Comparison of ENCODE assay signal across 36 cellular contexts in genomic region chr16:3534126-3534525, GRCh38. TPM values are rescaled to one million over a fixed set of nuclear protein-coding genes. Genes with fewer than 3 reads are reported as not detected.
DNase-seq lines count a peak whose midpoint lies in the region; ATAC-seq and TF ChIP-seq lines count a peak whose summit lies in the region.
"Had no signal": no experiment of that assay in that cellular context is flagged by ENCODE, and none has a peak within 500 bp of the region (broad histone marks: within the 10 kb centered on the region; RNA-seq: fewer than 3 reads in every experiment).

No MANE protein-coding gene starts in this region.

- H3K27me3 Mint-ChIP-seq in activated naive CD4-positive, alpha-beta T cell treated with anti-CD3 and anti-CD28 coated beads, Interleukin-2, amount 50 U/mL, for 24 hours: no peaks in the 10 kb centered on the region
- H3K27me3 Mint-ChIP-seq in T-helper 17 cell (no peaks in the 10 kb centered on the region), immature natural killer cell (ENCODE audit: low read depth in 3 of 3) (peaks cover 0 to 1% (median 0%) of the 10 kb centered on the region in 3 donors), progenitor cell of endocrine pancreas (no peaks in the 10 kb centered on the region)
- H3K27me3 Mint-ChIP-seq: activated CD4-positive, alpha-beta T cell treated with anti-CD3 and anti-CD28 coated beads, Interleukin-2, amount 10 ng/mL, durations not matched to agents 24 days and 14 days; stimulated activated naive B cell treated with anti-CD40 and anti-IgM and Interleukin-4, amounts not matched to agents 10 μg/mL and 1 μg/mL and 100 μg/mL, for 72 hours had no signal

- intact Hi-C loops in lower lobe of right lung (cut with DNase I): no loop called here

- ATAC-seq in T-helper 17 cell: no peak
- ATAC-seq in HG02610 (IDR thresholded peaks at IDR 0.05; ENCODE audit: unreplicated experiment): no peak
- ATAC-seq in lower lobe of right lung: no peak
- ATAC-seq: psoas muscle; stimulated activated naive B cell treated with anti-CD40 and anti-IgM and Interleukin-4, amounts not matched to agents 10 μg/mL and 1 μg/mL and 100 μg/mL, for 72 hours had no signal

- no peak for TF ChIP-seq CTCF in progenitor cell of endocrine pancreas (IDR thresholded peaks at IDR 0.05; ENCODE audit: unreplicated experiment)
- no peak for TF ChIP-seq CTCF in lower lobe of right lung (IDR thresholded peaks at IDR 0.05)

- DNase-seq in activated naive CD4-positive, alpha-beta T cell (lab: John Stamatoyannopoulos, UW): no peak
- no peak for DNase-seq in T-helper 17 cell
- no peak for DNase-seq in immature natural killer cell
- DNase-seq in progenitor cell of endocrine pancreas (ENCODE audit: low spot score, unreplicated experiment): no peak
- no peak for DNase-seq in NCI-H345 treated with DMSO at 0.1 percent for 48 hours (lab: John Stamatoyannopoulos, UW; ENCODE audit: unreplicated experiment)
- DNase-seq in lower lobe of right lung: no peak
- DNase-seq: activated CD4-positive, alpha-beta T cell treated with anti-CD3 and anti-CD28 coated beads, Interleukin-2, amount 10 ng/mL, durations not matched to agents 24 days and 14 days; activated effector memory CD4-positive, alpha-beta T cell treated with Interleukin-2 at 50 U/mL for 16 hours; amygdala; Calu3; colonic mucosa; DMS79 treated with DMSO at 0.1 percent for 48 hours; effector CD8-positive, alpha-beta T cell; GF-D8; head of caudate nucleus; Karpas-422; kidney; NCI-H1436 treated with DMSO at 0.1 percent for 48 hours; NCI-H2107; NCI-H446 treated with DMSO at 0.1 percent for 48 hours; psoas muscle; sigmoid colon; stimulated activated CD4-positive, alpha-beta T cell treated with anti-CD3 and anti-CD28 coated beads, Interleukin-4, amount 100 ng/mL, for 24 hours; stimulated activated naive B cell treated with anti-CD40 and anti-IgM and Interleukin-4, amounts not matched to agents 10 μg/mL and 1 μg/mL and 100 μg/mL, for 72 hours had no signal

- H3K27me3 ChIP-seq in lower lobe of right lung (ENCODE audit: low read depth): no peaks in the 10 kb centered on the region
- H3K27me3 ChIP-seq: BLaER1, breast epithelium, colonic mucosa, sigmoid colon, SJSA1 had no signal

- no peak overlapping the region for H3K27ac ChIP-seq in lower lobe of right lung
- H3K27ac ChIP-seq: BLaER1, breast epithelium, colonic mucosa, psoas muscle, sigmoid colon, SJSA1 had no signal

- H3K9me3 ChIP-seq in T-helper 17 cell (ENCODE audit: control insufficient read depth, low read length, poor library complexity, severe bottlenecking) (no peaks in the 10 kb centered on the region), lower lobe of right lung (no peaks in the 10 kb centered on the region)
- H3K9me3 ChIP-seq: BLaER1, breast epithelium, colonic mucosa, psoas muscle, sigmoid colon, SJSA1 had no signal

- H3K4me3 ChIP-seq in lower lobe of right lung: no peak overlapping the region
- H3K4me3 ChIP-seq: BLaER1, breast epithelium, colonic mucosa, psoas muscle, sigmoid colon, SJSA1 had no signal

- H3K36me3 Mint-ChIP-seq in activated naive CD4-positive, alpha-beta T cell treated with anti-CD3 and anti-CD28 coated beads, Interleukin-2, amount 50 U/mL, for 24 hours: peaks cover 9% of the 10 kb centered on the region
- H3K36me3 Mint-ChIP-seq in T-helper 17 cell (ENCODE audit: low read depth) (no peaks in the 10 kb centered on the region), immature natural killer cell (no peaks in the 10 kb centered on the region), progenitor cell of endocrine pancreas (ENCODE audit: insufficient read depth) (peaks cover 36% of the 10 kb centered on the region)

- peak overlapping the region; percentile 62 for H3K27ac Mint-ChIP-seq in activated naive CD4-positive, alpha-beta T cell treated with anti-CD3 and anti-CD28 coated beads, Interleukin-2, amount 50 U/mL, for 24 hours
- peak overlapping the region; percentile 86 for H3K27ac Mint-ChIP-seq in T-helper 17 cell
- peak overlapping the region in 5 of 6 donors; percentile 36 to 80 (median 68) for H3K27ac Mint-ChIP-seq in immature natural killer cell
- H3K27ac Mint-ChIP-seq in progenitor cell of endocrine pancreas: peak overlapping the region; percentile 38
- H3K27ac Mint-ChIP-seq: activated CD4-positive, alpha-beta T cell treated with anti-CD3 and anti-CD28 coated beads, Interleukin-2, amount 10 ng/mL, durations not matched to agents 24 days and 14 days had no signal

- no peaks in the 10 kb centered on the region for H3K9me3 Mint-ChIP-seq in activated naive CD4-positive, alpha-beta T cell treated with anti-CD3 and anti-CD28 coated beads, Interleukin-2, amount 50 U/mL, for 24 hours
- H3K9me3 Mint-ChIP-seq in immature natural killer cell (no peaks in the 10 kb centered on the region), progenitor cell of endocrine pancreas (ENCODE audit: low read depth) (no peaks in the 10 kb centered on the region)
- H3K9me3 Mint-ChIP-seq: activated CD4-positive, alpha-beta T cell treated with anti-CD3 and anti-CD28 coated beads, Interleukin-2, amount 10 ng/mL, durations not matched to agents 24 days and 14 days; stimulated activated naive B cell treated with anti-CD40 and anti-IgM and Interleukin-4, amounts not matched to agents 10 μg/mL and 1 μg/mL and 100 μg/mL, for 72 hours had no signal

- H3K36me3 ChIP-seq in lower lobe of right lung: peaks cover 83% of the 10 kb centered on the region
- H3K36me3 ChIP-seq: breast epithelium, colonic mucosa had no signal

- no peaks in the 10 kb centered on the region for H3K4me1 ChIP-seq in lower lobe of right lung
- H3K4me1 ChIP-seq: BLaER1, breast epithelium, colonic mucosa had no signal

- H3K4me3 Mint-ChIP-seq in activated naive CD4-positive, alpha-beta T cell treated with anti-CD3 and anti-CD28 coated beads, Interleukin-2, amount 50 U/mL, for 24 hours: no peak overlapping the region
- H3K4me3 Mint-ChIP-seq in T-helper 17 cell (no peak overlapping the region), immature natural killer cell (no peak overlapping the region), progenitor cell of endocrine pancreas (ENCODE audit: low read depth) (no peak overlapping the region)
- H3K4me3 Mint-ChIP-seq: activated CD4-positive, alpha-beta T cell treated with anti-CD3 and anti-CD28 coated beads, Interleukin-2, amount 10 ng/mL, durations not matched to agents 24 days and 14 days; stimulated activated naive B cell treated with anti-CD40 and anti-IgM and Interleukin-4, amounts not matched to agents 10 μg/mL and 1 μg/mL and 100 μg/mL, for 72 hours had no signal

- H3K4me1 Mint-ChIP-seq in activated naive CD4-positive, alpha-beta T cell treated with anti-CD3 and anti-CD28 coated beads, Interleukin-2, amount 50 U/mL, for 24 hours: peaks cover 13% of the 10 kb centered on the region
- H3K4me1 Mint-ChIP-seq in T-helper 17 cell (peaks cover 22% of the 10 kb centered on the region), immature natural killer cell (peaks cover 8 to 28% of the 10 kb centered on the region in 2 donors), progenitor cell of endocrine pancreas (ENCODE audit: low read depth) (no peaks in the 10 kb centered on the region)
- H3K4me1 Mint-ChIP-seq: activated CD4-positive, alpha-beta T cell treated with anti-CD3 and anti-CD28 coated beads, Interleukin-2, amount 10 ng/mL, durations not matched to agents 24 days and 14 days had no signal

RNA-seq across cellular contexts. Expression of gene CLUAP1, which starts 33.3 kb away (rescaled TPM):
- total RNA-seq in T-helper 17 cell (10 to 100 TPM; 10.7 to 19.0 TPM), progenitor cell of endocrine pancreas (38.7 and 42.4 TPM in 2 replicates), lower lobe of right lung (30.3 TPM)
- polyA plus RNA-seq in immature natural killer cell: 10 to 100 TPM in 2 of 3 donors, 1 to 10 TPM in 1; 4.7 to 16.6 (median 10.3) TPM

RNA-seq across cellular contexts. Expression of gene C16orf90, which starts 38.8 kb away (rescaled TPM):
- total RNA-seq in T-helper 17 cell (not detected), progenitor cell of endocrine pancreas (not detected in 2 replicates), lower lobe of right lung (not detected)
- not detected for polyA plus RNA-seq in immature natural killer cell
- total RNA-seq: activated CD4-positive, alpha-beta T cell treated with anti-CD3 and anti-CD28 coated beads, Interleukin-2, amount 10 ng/mL, durations not matched to agents 24 days and 14 days; breast epithelium; Calu3; colonic mucosa; fibroblast of villous mesenchyme; kidney; liver; mononuclear cell; psoas muscle; RPMI7951; sigmoid colon; SJSA1; T-helper 1 cell treated with Interleukin-12 subunit alpha and Interleukin-12 subunit beta and Interleukin-4 antibody, amounts not matched to agents 30 ng/mL and 1 ng/mL, for 36 hours; temporal lobe had no signal
- polyA plus RNA-seq: esophagus, liver, psoas muscle, sigmoid colon had no signal

RNA-seq across cellular contexts. Expression of gene NLRC3, which starts 43.1 kb away (rescaled TPM):
- 10 to 100 TPM; 71.7 to 76.7 TPM for total RNA-seq in T-helper 17 cell
- polyA plus RNA-seq in immature natural killer cell: 10 to 100 TPM; 18.3 to 68.0 (median 24.9) TPM
- 0.14 and 0.38 TPM in 2 replicates for total RNA-seq in progenitor cell of endocrine pancreas
- total RNA-seq in lower lobe of right lung: 3.9 TPM
- total RNA-seq: fibroblast of villous mesenchyme, SJSA1 had no signal

Comparison
In these comparisons a context has a peak if more than half of its experiments do, and no peak if none do; other contexts are left out.
1. RNA of gene NLRC3, which starts 43.1 kb away (total RNA-seq): 71.7 to 76.7 TPM in T-helper 17 cell; 3.9 TPM in lower lobe of right lung (single experiment) and 0.14 to 0.38 TPM in progenitor cell of endocrine pancreas; every median in the first group is over 10 times any median in the second.
2. Peak in every context shown above with its lines, with median percentiles within 50 percentile points of each other: H3K27ac Mint-ChIP-seq.